ENCODE assay signal across 18 cellular contexts in the genomic region with DNA sequence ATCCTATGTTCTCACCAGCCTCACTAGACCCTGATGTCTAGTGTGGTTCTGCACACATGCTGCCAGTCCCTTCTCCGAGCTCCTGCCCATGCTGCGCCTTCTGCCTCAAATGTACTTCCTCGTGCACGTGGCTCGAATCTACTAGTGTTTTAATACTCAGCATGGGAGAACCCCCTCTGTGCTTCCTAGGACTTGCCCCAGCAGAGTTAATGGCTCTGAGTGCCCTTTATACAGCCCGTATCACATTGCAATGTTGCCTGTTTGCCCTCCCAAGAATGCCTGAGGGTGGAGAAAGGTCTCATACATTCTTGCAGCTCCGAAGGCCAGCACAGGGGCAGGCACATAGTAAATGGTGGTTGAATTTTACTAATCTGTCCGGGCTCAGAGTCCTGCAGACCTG.
"Had no signal": no experiment of that assay in that cellular context is flagged by ENCODE, and none has a peak within 500 bp of the region (broad histone marks: within the 10 kb centered on the region; RNA-seq: fewer than 3 reads in every experiment).

No MANE protein-coding gene starts in this region.

- DNase-seq: effector memory CD8-positive, alpha-beta T cell; foreskin fibroblast; head of caudate nucleus; kidney; left cardiac atrium; left ventricle myocardium superior; mesenchymal stem cell; midbrain; right cardiac atrium; small intestine; stimulated activated CD4-positive, alpha-beta T cell treated with anti-CD3 and anti-CD28 coated beads, Interleukin-12 subunit alpha, Interleukin-12 subunit beta, amount 100 ng/mL, for 4 hours; stimulated activated naive CD4-positive, alpha-beta T cell; stomach; substantia nigra; transverse colon had no signal

- H3K4me3 Mint-ChIP-seq: dendritic cell treated with granulocyte-macrophage colony-stimulating factor and Interleukin-4, amounts not matched to agents 40 ng/mL and 50 ng/mL, for 4 days; effector memory CD8-positive, alpha-beta T cell; nephron had no signal

- ATAC-seq: effector memory CD8-positive, alpha-beta T cell; gastroesophageal sphincter; left cardiac atrium; left ventricle myocardium superior; right cardiac atrium had no signal

- H3K27ac Mint-ChIP-seq: dendritic cell treated with granulocyte-macrophage colony-stimulating factor and Interleukin-4, amounts not matched to agents 40 ng/mL and 50 ng/mL, for 4 days; effector memory CD8-positive, alpha-beta T cell; nephron had no signal

- H3K9me3 Mint-ChIP-seq: dendritic cell treated with granulocyte-macrophage colony-stimulating factor and Interleukin-4, amounts not matched to agents 40 ng/mL and 50 ng/mL, for 4 days; effector memory CD8-positive, alpha-beta T cell; nephron had no signal
